Comparison of ENCODE assay signal across 1 cellular context in genomic region chr15:58568157-58568571, GRCh38.
TF ChIP-seq lines count a peak whose summit lies in the region.

No MANE protein-coding gene starts in this region.

TF ChIP-seq in K562, 482 proteins besides CTCF, POLR2A, EP300 and RAD21 (continued from another document and continues in another):
- TF ChIP-seq NKRF (IDR thresholded peaks at IDR 0.05; ENCODE audit: borderline replicate concordance) = no peak
- TF ChIP-seq KLF16 (IDR thresholded peaks at IDR 0.05) = no peak
- no peak for TF ChIP-seq BRCA1 (IDR thresholded peaks at IDR 0.05)
- no peak for TF ChIP-seq BRCA1 (CRISPR knock-in tag; IDR thresholded peaks at IDR 0.05)
- 0 out of 2 replicates have a peak, but pooled peaks have one; percentile 36 for TF ChIP-seq ETV1 (tag; conservative IDR thresholded peaks at IDR 0.05; ENCODE audit: low read depth)
- no peak for TF ChIP-seq NR0B1 (IDR thresholded peaks at IDR 0.05; ENCODE audit: partially characterized antibody)
- TF ChIP-seq SFPQ (IDR thresholded peaks at IDR 0.05; ENCODE audit: low read depth, low read length) = no peak
- TF ChIP-seq TEAD4 (IDR thresholded peaks at IDR 0.05; ENCODE audit: low read length) = no peak; the same call in 1 of the 2 replicates
- no peak for TF ChIP-seq TEAD4 (CRISPR knock-in tag; IDR thresholded peaks at IDR 0.05; ENCODE audit: borderline replicate concordance)
- no peak for TF ChIP-seq ZBTB33 (CRISPR knock-in tag; IDR thresholded peaks at IDR 0.05)
- TF ChIP-seq HNRNPH1 (optimal IDR thresholded peaks at IDR 0.05; ENCODE audit: low read depth, low read length) = no peak
- TF ChIP-seq E2F4 (CRISPR knock-in tag; IDR thresholded peaks at IDR 0.05; ENCODE audit: low read depth) = no peak
- TF ChIP-seq KDM2B (CRISPR knock-in tag; IDR thresholded peaks at IDR 0.05) = no peak
- TF ChIP-seq ZNF699 (CRISPR knock-in tag; IDR thresholded peaks at IDR 0.05; ENCODE audit: insufficient replicate concordance) = no peak
- TF ChIP-seq ZNF263 (CRISPR knock-in tag; IDR thresholded peaks at IDR 0.05; ENCODE audit: borderline replicate concordance) = no peak
- no peak for TF ChIP-seq GTF2A2 (tag; IDR thresholded peaks at IDR 0.05)
- TF ChIP-seq ZFP36 (IDR thresholded peaks at IDR 0.05; ENCODE audit: low read depth, low read length, partially characterized antibody) = no peak
- no peak for TF ChIP-seq ZNF717 (CRISPR knock-in tag; IDR thresholded peaks at IDR 0.05)
- no peak for TF ChIP-seq TRIM24 (IDR thresholded peaks at IDR 0.05)
- TF ChIP-seq DIDO1 (tag; IDR thresholded peaks at IDR 0.05; ENCODE audit: low read depth) = no peak
- peak; percentile 35; the same call in 1 of the 2 replicates for TF ChIP-seq MGA (IDR thresholded peaks at IDR 0.05)
- no peak for TF ChIP-seq HOXB6 (CRISPR knock-in tag; IDR thresholded peaks at IDR 0.05; ENCODE audit: borderline replicate concordance)
- no peak for TF ChIP-seq THRB (CRISPR knock-in tag; conservative IDR thresholded peaks at IDR 0.05)
- TF ChIP-seq ETV6 (IDR thresholded peaks at IDR 0.05; ENCODE audit: borderline replicate concordance in 1 of 2, low read depth in 2 of 2, low read length in 1 of 2) = no peak
- no peak for TF ChIP-seq ETV6 (CRISPR knock-in tag; IDR thresholded peaks at IDR 0.05; ENCODE audit: borderline replicate concordance)
- no peak for TF ChIP-seq ZNF589 (CRISPR knock-in tag; IDR thresholded peaks at IDR 0.05; ENCODE audit: low read depth)
- TF ChIP-seq ZNF780A (CRISPR knock-in tag; IDR thresholded peaks at IDR 0.05) = no peak
- no peak for TF ChIP-seq ZNF436 (CRISPR knock-in tag; IDR thresholded peaks at IDR 0.05)
- TF ChIP-seq SMARCC2 (IDR thresholded peaks at IDR 0.05; ENCODE audit: low read depth) = no peak
- no peak for TF ChIP-seq NR2C1 (IDR thresholded peaks at IDR 0.05)
- no peak for TF ChIP-seq NR2C1 (tag; IDR thresholded peaks at IDR 0.05)
- TF ChIP-seq ZNF778 (CRISPR knock-in tag; IDR thresholded peaks at IDR 0.05) = no peak
- TF ChIP-seq CREB3L1 (IDR thresholded peaks at IDR 0.05; ENCODE audit: borderline replicate concordance, low read depth) = no peak
- TF ChIP-seq NONO (IDR thresholded peaks at IDR 0.05; ENCODE audit: low read depth in 2 of 2, low read length in 1 of 2) = no peak
- TF ChIP-seq ZNF143 (CRISPR knock-in tag; IDR thresholded peaks at IDR 0.05) = no peak
- no peak for TF ChIP-seq HDAC2 (IDR thresholded peaks at IDR 0.05)
- TF ChIP-seq THRAP3 (IDR thresholded peaks at IDR 0.05; ENCODE audit: borderline replicate concordance) = no peak
- TF ChIP-seq SP1 (CRISPR knock-in tag; IDR thresholded peaks at IDR 0.05) = no peak
- peak; percentile 59; the same call in 1 of the 2 replicates for TF ChIP-seq LCOR (CRISPR knock-in tag; IDR thresholded peaks at IDR 0.05)
- TF ChIP-seq PHF8 (IDR thresholded peaks at IDR 0.05; ENCODE audit: borderline replicate concordance, low read length) = no peak
